ENCODE assay signal across 17 cellular contexts in the genomic region with DNA sequence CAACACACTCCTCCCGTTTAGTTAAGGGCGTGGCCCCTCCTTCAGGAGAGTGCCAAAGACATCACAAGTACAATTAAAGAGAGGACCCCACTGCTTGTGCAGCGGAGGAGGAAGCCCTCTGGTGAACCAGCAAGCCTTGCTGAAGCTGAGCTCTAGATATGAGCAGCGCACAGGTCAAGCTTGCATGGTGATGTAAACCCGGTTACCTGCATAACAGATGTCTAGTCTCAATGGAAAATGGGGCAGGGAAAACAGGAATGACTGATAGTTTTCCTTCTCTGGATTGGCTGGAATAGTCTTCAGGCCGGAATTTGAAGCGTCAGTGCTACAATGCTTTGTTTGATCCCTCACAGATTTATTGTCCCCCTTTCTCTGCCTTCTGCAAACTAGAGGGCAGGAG.
DNase-seq lines count a peak whose midpoint lies in the region; ATAC-seq and TF ChIP-seq lines count a peak whose summit lies in the region.
"Had no signal": no experiment of that assay in that cellular context is flagged by ENCODE, and none has a peak within 500 bp of the region (broad histone marks: within the 10 kb centered on the region; RNA-seq: fewer than 3 reads in every experiment).

No MANE protein-coding gene starts in this region.

- H3K27me3 ChIP-seq in GM23338 (ENCODE audit: insufficient read depth) (no peaks in the 10 kb centered on the region), IMR-90 (ENCODE audit: control insufficient read depth, insufficient read depth, low read length) (no peaks in the 10 kb centered on the region)
- H3K27me3 ChIP-seq: BLaER1 treated with 17β-estradiol and CSF1 and Interleukin-3, amounts not matched to agents 10 nM and 100 nM had no signal

- H3K27ac ChIP-seq in GM23338 (ENCODE audit: low read depth) = no peak overlapping the region
- no peak overlapping the region for H3K27ac ChIP-seq in IMR-90 (ENCODE audit: insufficient read depth, low read length)
- H3K27ac ChIP-seq: 22Rv1; A549; BLaER1 treated with 17β-estradiol and CSF1 and Interleukin-3, amounts not matched to agents 10 nM and 100 nM; C4-2B had no signal

- H4K5ac ChIP-seq in IMR-90 (ENCODE audit: low read depth, low read length) = no peak overlapping the region

- H2AK5ac ChIP-seq in IMR-90 (ENCODE audit: low read depth, low read length) = no peak overlapping the region

- no peaks in the 10 kb centered on the region for H3K9me1 ChIP-seq in IMR-90 (ENCODE audit: insufficient read depth, low read length)

- no peak overlapping the region for H4K8ac ChIP-seq in IMR-90 (ENCODE audit: low read depth in 2 of 2, low read length in 2 of 2)

- H2BK15ac ChIP-seq in IMR-90 (ENCODE audit: low read depth, low read length) = no peak overlapping the region

- no peaks in the 10 kb centered on the region for H3K79me1 ChIP-seq in IMR-90 (ENCODE audit: low read depth in 1 of 2, low read length in 2 of 2)

- no peaks in the 10 kb centered on the region for H3F3A ChIP-seq in GM23338 (replicated peaks; ENCODE audit: low read depth)

- no peak for TF ChIP-seq CTCF in GM23338 (conservative IDR thresholded peaks at IDR 0.05; ENCODE audit: low read depth in 2 of 2)
- TF ChIP-seq CTCF in IMR-90 (conservative IDR thresholded peaks at IDR 0.05; ENCODE audit: low read depth, low read length) = no peak

- no peak overlapping the region for H3K4me2 ChIP-seq in GM23338
- H3K4me2 ChIP-seq in IMR-90 (ENCODE audit: low read depth, low read length) = no peak overlapping the region
- H3K4me2 ChIP-seq: A549; BLaER1 treated with 17β-estradiol and CSF1 and Interleukin-3, amounts not matched to agents 10 nM and 100 nM had no signal

- CTCF ChIA-PET in IMR-90 (lab: Yijun Ruan, JAX) = interaction anchor here (0.6 kb wide), 1 partner anchor 254 kb away, joined by 3 read pairs; no protein-coding TSS in a partner anchor

- no peak for TF ChIP-seq RAD21 in IMR-90 (IDR thresholded peaks at IDR 0.05; ENCODE audit: low read length)

- no peaks in the 10 kb centered on the region; the same call in 1 of the 3 replicates for H3K9me3 Mint-ChIP-seq in GM23338
- H3K9me3 Mint-ChIP-seq: CD4-positive, alpha-beta T cell had no signal

- 0 out of 2 replicates have a peak, but pooled peaks cover 11% of the 10 kb centered on the region for H3K9me2 ChIP-seq in GM23338 (ENCODE audit: insufficient read depth)

- DNase-seq in GM23338 (ENCODE audit: low spot score) = no peak
- DNase-seq in IMR-90 = no peak
- DNase-seq in sciatic nerve (ENCODE audit: low spot score) = no peak
- DNase-seq: AML-193; Caco-2; Calu3; CD4-positive, alpha-beta T cell; CD8-positive, alpha-beta T cell; DMS79 treated with DMSO at 0.1 percent for 48 hours; GF-D8 had no signal

- H3K9ac ChIP-seq in IMR-90 (ENCODE audit: low read depth, low read length) = no peak overlapping the region
- H3K9ac ChIP-seq: BLaER1 treated with 17β-estradiol and CSF1 and Interleukin-3, amounts not matched to agents 10 nM and 100 nM had no signal

- H3K14ac ChIP-seq in IMR-90 (replicated peaks; ENCODE audit: low read depth, low read length) = no peak overlapping the region

- H3K27ac Mint-ChIP-seq in GM23338 = no peak overlapping the region
- H3K27ac Mint-ChIP-seq: B cell; CD4-positive, alpha-beta T cell; CD8-positive, alpha-beta T cell had no signal

- H3K36me3 ChIP-seq in GM23338 (ENCODE audit: insufficient read depth) (no peaks in the 10 kb centered on the region), IMR-90 (ENCODE audit: control insufficient read depth, insufficient read depth, low read length) (no peaks in the 10 kb centered on the region)
- H3K36me3 ChIP-seq: BLaER1 treated with 17β-estradiol and CSF1 and Interleukin-3, amounts not matched to agents 10 nM and 100 nM had no signal

- H2AK9ac ChIP-seq in IMR-90 (replicated peaks; ENCODE audit: low read depth, low read length, poor library complexity) = peak overlapping the region; percentile 23

- TF ChIP-seq POLR2A in IMR-90 (IDR thresholded peaks at IDR 0.05; ENCODE audit: low read depth, low read length) = no peak

- H3K4me3 Mint-ChIP-seq in GM23338 = no peak overlapping the region
- H3K4me3 Mint-ChIP-seq: B cell; CD4-positive, alpha-beta T cell; CD8-positive, alpha-beta T cell had no signal

- H3K56ac ChIP-seq in IMR-90 (ENCODE audit: extremely low read depth, insufficient read depth, low read length) = no peak overlapping the region

- no peaks in the 10 kb centered on the region for H3K79me2 ChIP-seq in GM23338 (replicated peaks; ENCODE audit: insufficient read depth)

- in situ Hi-C loops in IMR-90 (cut with MboI; ENCODE audit: low sequenced_read_pairs) = no loop called here

- intact Hi-C loops in IMR-90 (cut with micrococcal nuclease) = no loop called here
- intact Hi-C loops in sciatic nerve (cut with DNase I) = no loop called here

- H2AFZ ChIP-seq in GM23338 (0 out of 2 replicates have a peak overlapping the region, but pooled peaks have one; percentile 47), IMR-90 (replicated peaks; ENCODE audit: low read length, poor library complexity) (no peak overlapping the region)

- dilution Hi-C loops in IMR-90 (cut with HindIII; ENCODE audit: low sequenced_read_pairs, unreplicated experiment) = no loop called here

- no TSS peak for BruUV-seq in IMR-90 (replicated peaks; lab: Mats Ljungman, UMichigan)

- H3K4me1 Mint-ChIP-seq in GM23338 = no peaks in the 10 kb centered on the region
- H3K4me1 Mint-ChIP-seq: B cell had no signal

- H4K20me1 ChIP-seq in GM23338 (replicated peaks; ENCODE audit: insufficient read depth) (no peaks in the 10 kb centered on the region), IMR-90 (ENCODE audit: insufficient read depth, low read length) (no peaks in the 10 kb centered on the region)
- H4K20me1 ChIP-seq: BLaER1 treated with 17β-estradiol and CSF1 and Interleukin-3, amounts not matched to agents 10 nM and 100 nM had no signal

- H3K9me3 ChIP-seq in IMR-90 (ENCODE audit: control insufficient read depth, insufficient read depth, low read length) = no peaks in the 10 kb centered on the region
- H3K9me3 ChIP-seq: A549; BLaER1 treated with 17β-estradiol and CSF1 and Interleukin-3, amounts not matched to agents 10 nM and 100 nM; Caco-2 had no signal

- H4K91ac ChIP-seq in IMR-90 (ENCODE audit: insufficient read depth, low read depth, low read length) = no peak overlapping the region

- no peaks in the 10 kb centered on the region for H3K36me3 Mint-ChIP-seq in GM23338 (ENCODE audit: low read depth)
- H3K36me3 Mint-ChIP-seq: CD8-positive, alpha-beta T cell had no signal

- H3K4me1 ChIP-seq in GM23338 (ENCODE audit: insufficient read depth) = no peaks in the 10 kb centered on the region
- no peaks in the 10 kb centered on the region for H3K4me1 ChIP-seq in IMR-90 (ENCODE audit: control insufficient read depth, insufficient read depth, low read length)
- H3K4me1 ChIP-seq: A549; BLaER1 treated with 17β-estradiol and CSF1 and Interleukin-3, amounts not matched to agents 10 nM and 100 nM; Caco-2 had no signal

- H3K4ac ChIP-seq in IMR-90 (ENCODE audit: low read depth, low read length) = no peak overlapping the region

- no peak overlapping the region for H2BK20ac ChIP-seq in IMR-90 (ENCODE audit: low read depth, low read length)

- 93% methylated on average over 2 of the region's 7 CpGs; no CpG with 5 or more reads in 1 of the 2 experiments for WGBS in IMR-90 (ENCODE audit: extremely low coverage in 2 of 2, insufficient read length in 1 of 2), 2 experiments

- no peak overlapping the region for H2BK120ac ChIP-seq in IMR-90 (ENCODE audit: low read depth, low read length)

- H3K23ac ChIP-seq in IMR-90 (ENCODE audit: low read depth, low read length) = no peak overlapping the region

- H3K27me3 Mint-ChIP-seq in GM23338 (ENCODE audit: insufficient read depth, low read depth, poor library complexity) = no peaks in the 10 kb centered on the region
- H3K27me3 Mint-ChIP-seq: B cell had no signal

- H3K4me3 ChIP-seq in GM23338 = no peak overlapping the region
- no peak overlapping the region for H3K4me3 ChIP-seq in IMR-90 (ENCODE audit: insufficient read depth, low read depth, low read length)
- H3K4me3 ChIP-seq: A549; BLaER1 treated with 17β-estradiol and CSF1 and Interleukin-3, amounts not matched to agents 10 nM and 100 nM had no signal

- no peak overlapping the region for H3K18ac ChIP-seq in IMR-90 (ENCODE audit: low read depth, low read length)

- no peak for ATAC-seq in GM23338
- no peak for ATAC-seq in IMR-90 (ENCODE audit: low read depth)
- peak; percentile 21 for ATAC-seq in sciatic nerve
- ATAC-seq in HG03521 (IDR thresholded peaks at IDR 0.05; ENCODE audit: unreplicated experiment) = no peak
- ATAC-seq in HG03520 (IDR thresholded peaks at IDR 0.05; ENCODE audit: unreplicated experiment) = no peak
- ATAC-seq: A549; CD8-positive, alpha-beta T cell had no signal

- no peak overlapping the region for H2BK5ac ChIP-seq in IMR-90 (ENCODE audit: low read depth, low read length, poor library complexity, severe bottlenecking)

- POLR2A ChIA-PET in IMR-90 (lab: Charles Lee; ENCODE audit: unreplicated experiment) = interaction anchor here (1.0 kb wide), 1 partner anchor 17 kb away, joined by 3 read pairs; no protein-coding TSS in a partner anchor

TF ChIP-seq in GM23338, 12 proteins besides CTCF, POLR2A, EP300 and RAD21 (continues in another document):
- no peak for TF ChIP-seq STAT1 (IDR thresholded peaks at IDR 0.05; ENCODE audit: unreplicated experiment)
- no peak for TF ChIP-seq ZNF331 (CRISPR knock-in tag; IDR thresholded peaks at IDR 0.05; ENCODE audit: low read depth)

TF ChIP-seq in IMR-90, 13 proteins besides CTCF, POLR2A, EP300 and RAD21:
- TF ChIP-seq RCOR1 (IDR thresholded peaks at IDR 0.05; ENCODE audit: insufficient replicate concordance, low read length) (no peak), FOS (IDR thresholded peaks at IDR 0.05; ENCODE audit: low read depth, low read length) (no peak), RFX5 (IDR thresholded peaks at IDR 0.05; ENCODE audit: low read depth, low read length) (no peak), SMC3 (IDR thresholded peaks at IDR 0.05; ENCODE audit: low read depth, low read length) (no peak), CEBPB (IDR thresholded peaks at IDR 0.05; ENCODE audit: low read depth, low read length) (no peak), MAZ (IDR thresholded peaks at IDR 0.05; ENCODE audit: borderline replicate concordance, low read depth, low read length) (no peak), MAFK (IDR thresholded peaks at IDR 0.05; ENCODE audit: low read depth, low read length) (no peak), CHD1 (IDR thresholded peaks at IDR 0.05; ENCODE audit: low read depth, low read length) (no peak), MXI1 (IDR thresholded peaks at IDR 0.05; ENCODE audit: borderline replicate concordance, low read depth, low read length) (no peak), BHLHE40 (IDR thresholded peaks at IDR 0.05; ENCODE audit: low read depth, low read length) (no peak)
- TF ChIP-seq, protein P1, sequence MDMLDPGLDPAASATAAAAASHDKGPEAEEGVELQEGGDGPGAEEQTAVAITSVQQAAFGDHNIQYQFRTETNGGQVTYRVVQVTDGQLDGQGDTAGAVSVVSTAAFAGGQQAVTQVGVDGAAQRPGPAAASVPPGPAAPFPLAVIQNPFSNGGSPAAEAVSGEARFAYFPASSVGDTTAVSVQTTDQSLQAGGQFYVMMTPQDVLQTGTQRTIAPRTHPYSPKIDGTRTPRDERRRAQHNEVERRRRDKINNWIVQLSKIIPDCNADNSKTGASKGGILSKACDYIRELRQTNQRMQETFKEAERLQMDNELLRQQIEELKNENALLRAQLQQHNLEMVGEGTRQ (IDR thresholded peaks at IDR 0.05; ENCODE audit: low read depth, low read length) = no peak
